Comparison of ENCODE assay signal across 10 cellular contexts in genomic region chr3:188946837-188947236, GRCh38.
A peak's percentile ranks its signal among the peaks of the same experiment; 100 is the strongest.
DNase-seq lines count a peak whose midpoint lies in the region; ATAC-seq and TF ChIP-seq lines count a peak whose summit lies in the region.
"Had no signal": no experiment of that assay in that cellular context is flagged by ENCODE, and none has a peak within 500 bp of the region (broad histone marks: within the 10 kb centered on the region; RNA-seq: fewer than 3 reads in every experiment).

No MANE protein-coding gene starts in this region.

- TF ChIP-seq CTCF in Caco-2 (IDR thresholded peaks at IDR 0.05; ENCODE audit: insufficient read depth in 1 of 2, low read depth in 1 of 2, low read length in 1 of 2, severe bottlenecking in 1 of 2, unreplicated experiment in 1 of 2), result no peak
- no peak for TF ChIP-seq CTCF in WTC11 (IDR thresholded peaks at IDR 0.05)
- TF ChIP-seq CTCF in left ventricle myocardium inferior (IDR thresholded peaks at IDR 0.05; ENCODE audit: borderline replicate concordance), result no peak
- TF ChIP-seq CTCF in psoas muscle (IDR thresholded peaks at IDR 0.05), result no peak

- H3K4me1 ChIP-seq in Caco-2 (peaks cover 30% of the 10 kb centered on the region), left ventricle myocardium inferior (peaks cover 66% of the 10 kb centered on the region), psoas muscle (peaks cover 44% of the 10 kb centered on the region)

- DNase-seq in Caco-2, result no peak
- no peak for DNase-seq in WTC11 (ENCODE audit: low spot score)
- no peak for DNase-seq in left ventricle myocardium inferior
- DNase-seq in psoas muscle, result peak; percentile 31 to 53
- DNase-seq in H4 (ENCODE audit: low spot score), result no peak
- DNase-seq in NCI-H2171 (lab: John Stamatoyannopoulos, UW), result no peak
- DNase-seq in T-helper 2 cell, result no peak
- DNase-seq: DND-41 had no signal

- WGBS in psoas muscle, 3 donors, result 19 to 43% (median 34%) methylated on average over 8 of the region's 8 CpGs

- POLR2A ChIA-PET in Caco-2 (lab: Charles Lee) (interaction anchor here (0.6 to 1.0 kb wide), 2 partner anchors 794 to 1190 kb away, joined by 3 to 19 read pairs; no protein-coding TSS in a partner anchor), WTC11 (lab: Charles Lee) (interaction anchor here (0.7 to 2.1 kb wide), 4 partner anchors 9 to 1208 kb away, joined by 3 to 13 read pairs (median 4); partner anchors contain the start of gene BCL6)

- intact Hi-C loops in Caco-2 (cut with micrococcal nuclease; ENCODE audit: unreplicated experiment) (loop anchor here (1.0 to 5.0 kb wide), 3 partner anchors 29 to 108 kb away; no protein-coding TSS in a partner anchor), left ventricle myocardium inferior (cut with micrococcal nuclease) (no loop called here), psoas muscle (cut with DNase I) (loop anchor here (5.0 to 10.0 kb wide), 3 partner anchors 265 to 592 kb away; no protein-coding TSS in a partner anchor)

- CTCF ChIA-PET in Caco-2 (lab: Charles Lee) (interaction anchor here (0.9 to 1.5 kb wide), 2 partner anchors 1207 to 1208 kb away, joined by 3 to 4 read pairs; no protein-coding TSS in a partner anchor), WTC11 (lab: Charles Lee) (interaction anchor here (0.9 to 2.5 kb wide), 6 partner anchors 18 to 1207 kb away, joined by 3 to 29 read pairs (median 4); partner anchors contain the start of gene BCL6)

- H3K9me3 ChIP-seq in Caco-2 (no peaks in the 10 kb centered on the region), left ventricle myocardium inferior (replicated peaks) (no peaks in the 10 kb centered on the region), psoas muscle (no peaks in the 10 kb centered on the region)

- peaks cover 7% of the 10 kb centered on the region for H3K36me3 Mint-ChIP-seq in Caco-2 (ENCODE audit: insufficient read depth, unreplicated experiment)
- H3K36me3 Mint-ChIP-seq in WTC11, result no peaks in the 10 kb centered on the region

- H3K4me3 Mint-ChIP-seq in Caco-2 (ENCODE audit: unreplicated experiment) (peak overlapping the region; percentile 61), WTC11 (peak overlapping the region; percentile 75)
- H3K4me3 Mint-ChIP-seq: T-helper 2 cell treated with Interferon-gamma antibody and Interleukin-4, amounts not matched to agents 5 μg/mL and 100 μg/mL, for 36 hours had no signal

- H3K4me1 Mint-ChIP-seq in Caco-2 (ENCODE audit: low read depth, unreplicated experiment), result peaks cover 18% of the 10 kb centered on the region
- H3K4me1 Mint-ChIP-seq in WTC11, result peaks cover 18% of the 10 kb centered on the region

- H3K27me3 ChIP-seq in Caco-2 (replicated peaks; ENCODE audit: control insufficient read depth, insufficient read depth, low read length), result no peaks in the 10 kb centered on the region
- H3K27me3 ChIP-seq in left ventricle myocardium inferior (ENCODE audit: low read depth), result no peaks in the 10 kb centered on the region
- no peaks in the 10 kb centered on the region for H3K27me3 ChIP-seq in psoas muscle (ENCODE audit: insufficient read depth in 3 of 3, low read length in 2 of 3)

- H3K27me3 Mint-ChIP-seq in Caco-2 (ENCODE audit: insufficient read depth, unreplicated experiment) (no peaks in the 10 kb centered on the region), WTC11 (ENCODE audit: low read depth) (peaks cover 4% of the 10 kb centered on the region; the same call in 1 of the 2 replicates)

- peak overlapping the region; percentile 62 for H3K27ac Mint-ChIP-seq in Caco-2 (ENCODE audit: unreplicated experiment)
- 0 out of 2 replicates have a peak overlapping the region, but pooled peaks have one; percentile 33 for H3K27ac Mint-ChIP-seq in WTC11
- H3K27ac Mint-ChIP-seq: T-helper 2 cell treated with Interferon-gamma antibody and Interleukin-4, amounts not matched to agents 5 μg/mL and 100 μg/mL, for 36 hours had no signal

- peak overlapping the region; percentile 46; the same call in 1 of the 2 replicates for H3K4me3 ChIP-seq in Caco-2 (ENCODE audit: low read depth, low read length)
- H3K4me3 ChIP-seq in left ventricle myocardium inferior, result peak overlapping the region; percentile 65
- H3K4me3 ChIP-seq in psoas muscle, result peak overlapping the region; percentile 53

- BruUV-seq in Caco-2 (replicated peaks; lab: Mats Ljungman, UMichigan), result TSS peak; percentile 61

- H3K36me3 ChIP-seq in Caco-2 (ENCODE audit: control insufficient read depth, insufficient read depth, low read length) (no peaks in the 10 kb centered on the region), left ventricle myocardium inferior (no peaks in the 10 kb centered on the region), psoas muscle (ENCODE audit: insufficient read depth in 1 of 2, low read depth in 1 of 2) (no peaks in the 10 kb centered on the region)

- H3K27ac ChIP-seq in left ventricle myocardium inferior (replicated peaks), result peak overlapping the region; percentile 95
- H3K27ac ChIP-seq in psoas muscle, result peak overlapping the region; percentile 94

- ATAC-seq in WTC11 (no peak), psoas muscle (peak; percentile 0 to 18 (median 10)), HG02610 (IDR thresholded peaks at IDR 0.05; ENCODE audit: unreplicated experiment) (no peak)

- H3K9me3 Mint-ChIP-seq in Caco-2 (ENCODE audit: unreplicated experiment) (no peaks in the 10 kb centered on the region), WTC11 (no peaks in the 10 kb centered on the region)
- H3K9me3 Mint-ChIP-seq: T-helper 2 cell treated with Interferon-gamma antibody and Interleukin-4, amounts not matched to agents 5 μg/mL and 100 μg/mL, for 36 hours had no signal

TF ChIP-seq in WTC11, 78 proteins besides CTCF, POLR2A, EP300 and RAD21:
- no peak for TF ChIP-seq ZNF121 (CRISPR knock-in tag; IDR thresholded peaks at IDR 0.05)
- no peak for TF ChIP-seq KAT7 (CRISPR knock-in tag; IDR thresholded peaks at IDR 0.05; ENCODE audit: borderline replicate concordance)
- no peak for TF ChIP-seq NR2C2 (CRISPR knock-in tag; IDR thresholded peaks at IDR 0.05)
- TF ChIP-seq GTF2I (CRISPR knock-in tag; conservative IDR thresholded peaks at IDR 0.05), result no peak
- TF ChIP-seq USF1 (CRISPR knock-in tag; IDR thresholded peaks at IDR 0.05), result peak; percentile 24; the same call in 1 of the 2 replicates

Comparison
In these comparisons a context has a peak if more than half of its experiments do, and no peak if none do; other contexts are left out.
1. DNase-seq: peak in psoas muscle (2 of 2); none in Caco-2 (0 of 2), WTC11 (single experiment), left ventricle myocardium inferior (single experiment), H4 (single experiment), NCI-H2171 (single experiment) and T-helper 2 cell (0 of 5).
2. ATAC-seq: peak in psoas muscle (4 of 4); none in WTC11 (single experiment) and HG02610 (single experiment).
3. Peak in every context shown above with its lines, with median percentiles within 50 percentile points of each other: H3K4me3 ChIP-seq.